9 cellular contexts compared by ENCODE assay signal in genomic region chr1:234851450-234852438, GRCh38.
DNase-seq lines count a peak whose midpoint lies in the region; ATAC-seq, FAIRE-seq and TF ChIP-seq lines count a peak whose summit lies in the region.
"Had no signal": no experiment of that assay in that cellular context is flagged by ENCODE, and none has a peak within 500 bp of the region (broad histone marks: within the 10 kb centered on the region; RNA-seq: fewer than 3 reads in every experiment).

No MANE protein-coding gene starts in this region.

- 43% methylated on average over 9 of the region's 9 CpGs for WGBS in K562 (ENCODE audit: insufficient coverage, low coverage, missing lambda C conversion rate)
- WGBS in trophoblast cell (ENCODE audit: extremely low coverage, insufficient coverage, insufficient read length) = no CpG with 5 or more reads among the region's 9 CpGs

- TF ChIP-seq CTCF in MCF 10A (IDR thresholded peaks at IDR 0.05; ENCODE audit: unreplicated experiment) (no peak), breast epithelium (IDR thresholded peaks at IDR 0.05) (no peak), K562 (IDR thresholded peaks at IDR 0.05 in 2 of 3, conservative IDR thresholded peaks at IDR 0.05 in 1 of 3; ENCODE audit: insufficient read depth in 2 of 3, low read depth in 1 of 3, low read length in 3 of 3) (peak in 1 of 3 experiments; percentile 30; a peak in 2 of 6 replicates)

- no peak overlapping the region for H2AK5ac ChIP-seq in trophoblast cell (ENCODE audit: low read length)

- H3K4me1 ChIP-seq in breast epithelium (no peaks in the 10 kb centered on the region), Karpas-422 (ENCODE audit: low read length) (peaks cover 17% of the 10 kb centered on the region), K562 (replicated peaks in 1 of 2; ENCODE audit: control insufficient read depth in 2 of 2, insufficient read depth in 2 of 2, low read length in 2 of 2) (peaks cover 12 to 39% of the 10 kb centered on the region in 2 experiments; a peak in 4 of 5 replicates), trophoblast cell (ENCODE audit: control insufficient read depth in 1 of 2, insufficient read depth in 2 of 2, low read length in 2 of 2) (peaks cover 6 to 8% of the 10 kb centered on the region in 2 experiments)

- H3K27me3 ChIP-seq in breast epithelium = no peaks in the 10 kb centered on the region
- no peaks in the 10 kb centered on the region for H3K27me3 ChIP-seq in Karpas-422 (ENCODE audit: low read length)
- no peaks in the 10 kb centered on the region for H3K27me3 ChIP-seq in K562 (ENCODE audit: control insufficient read depth in 2 of 2, insufficient read depth in 2 of 2, low read length in 2 of 2)
- H3K27me3 ChIP-seq in trophoblast cell (ENCODE audit: insufficient read depth, low read length) = no peaks in the 10 kb centered on the region

- H3K27ac ChIP-seq in breast epithelium (no peak overlapping the region), Karpas-422 (ENCODE audit: low read length) (0 out of 2 replicates have a peak overlapping the region, but pooled peaks have one; percentile 14), K562 (ENCODE audit: extremely low read depth, low read depth, low read length) (peak overlapping the region; percentile 1; the same call in 1 of the 3 replicates), trophoblast cell (ENCODE audit: low read depth, low read length) (no peak overlapping the region)
- H3K27ac ChIP-seq: VCaP had no signal

- H4K12ac ChIP-seq in trophoblast cell (ENCODE audit: low read depth, low read length) = no peak overlapping the region

- H3K4me2 ChIP-seq in Karpas-422 (ENCODE audit: low read depth, low read length, poor library complexity, severe bottlenecking) (peak overlapping the region; percentile 6), K562 (ENCODE audit: insufficient read depth, low read length) (peak overlapping the region; percentile 22; the same call in 1 of the 2 replicates), trophoblast cell (ENCODE audit: low read length) (no peak overlapping the region)

- no peak overlapping the region for H3K23ac ChIP-seq in trophoblast cell (ENCODE audit: low read length)

- intact Hi-C loops in MCF 10A (cut with micrococcal nuclease) (no loop called here), breast epithelium (cut with DNase I; ENCODE audit: low total_unique reads) (no loop called here), K562 (cut with micrococcal nuclease) (no loop called here)

- no peak overlapping the region for H3K27ac Mint-ChIP-seq in MCF 10A (ENCODE audit: low read depth, unreplicated experiment)

- H4K91ac ChIP-seq in trophoblast cell (ENCODE audit: low read depth, low read length) = no peak overlapping the region

- peak; percentile 45 for DNase-seq in MCF 10A (ENCODE audit: unreplicated experiment)
- DNase-seq in breast epithelium (ENCODE audit: low spot score in 2 of 2) = no peak
- peak; percentile 58 for DNase-seq in Karpas-422
- peak in 1 of 4 experiments; percentile 71 for DNase-seq in K562 (ENCODE audit: extremely low read depth in 1 of 4, low spot score in 3 of 4)
- peak in 1 of 2 donors; percentile 28 for DNase-seq in trophoblast cell
- DNase-seq in GM19240 (ENCODE audit: insufficient read length, low spot score) = no peak
- no peak for DNase-seq in NCI-H2029 (lab: John Stamatoyannopoulos, UW)

- CTCF ChIA-PET in MCF 10A (lab: Yijun Ruan, JAX) (interaction anchor here (0.6 kb wide), 1 partner anchor 526 kb away, joined by 3 read pairs; no protein-coding TSS in a partner anchor), K562 (lab: Yijun Ruan, JAX; ENCODE audit: low intra/inter-chr PET ratio) (no interaction called here)

- BruUV-seq in MCF 10A (replicated peaks; lab: Mats Ljungman, UMichigan) = no TSS peak
- no TSS peak for BruUV-seq in K562 (replicated peaks; lab: Mats Ljungman, UMichigan)

- H2BK5ac ChIP-seq in trophoblast cell (ENCODE audit: low read depth, low read length, poor library complexity) = no peak overlapping the region

- H2AFZ ChIP-seq in Karpas-422 (ENCODE audit: low read length) (no peak overlapping the region), K562 (ENCODE audit: low read depth, low read length) (peak overlapping the region; percentile 10; the same call in 1 of the 2 replicates), trophoblast cell (ENCODE audit: insufficient read depth, low read length, poor library complexity) (no peak overlapping the region)

- peak; percentile 65 for TF ChIP-seq EP300 in K562 (IDR thresholded peaks at IDR 0.05; ENCODE audit: low read length)

- no peaks in the 10 kb centered on the region for H3K9me2 ChIP-seq in Karpas-422 (replicated peaks; ENCODE audit: insufficient read depth, low read length)

- H3K36me3 ChIP-seq in breast epithelium = no peaks in the 10 kb centered on the region
- no peaks in the 10 kb centered on the region for H3K36me3 ChIP-seq in Karpas-422 (ENCODE audit: insufficient read depth, low read length)
- no peaks in the 10 kb centered on the region for H3K36me3 ChIP-seq in K562 (ENCODE audit: control insufficient read depth, insufficient read depth, low read length)
- no peaks in the 10 kb centered on the region for H3K36me3 ChIP-seq in trophoblast cell (ENCODE audit: control insufficient read depth in 1 of 2, insufficient read depth in 2 of 2, low read length in 2 of 2)

- H3K9ac ChIP-seq in Karpas-422 (ENCODE audit: low read length) (0 out of 2 replicates have a peak overlapping the region, but pooled peaks have one; percentile 16), K562 (ENCODE audit: insufficient read depth in 1 of 2, low read depth in 2 of 2, low read length in 2 of 2) (peak overlapping the region in 1 of 2 experiments; percentile 6; a peak in 1 of 4 replicates), trophoblast cell (ENCODE audit: low read length) (no peak overlapping the region)

- peaks cover 1% of the 10 kb centered on the region for H3K79me1 ChIP-seq in trophoblast cell (ENCODE audit: low read length)

- H3K18ac ChIP-seq in trophoblast cell (ENCODE audit: low read length) = no peak overlapping the region

- POLR2A ChIA-PET in MCF 10A (lab: Yijun Ruan, JAX) = interaction anchor here (1.0 kb wide), 1 partner anchor 16 kb away, joined by 3 read pairs; no protein-coding TSS in a partner anchor
- POLR2A ChIA-PET in K562 (lab: Yijun Ruan, JAX) = interaction anchor here (0.9 to 2.7 kb wide), 5 partner anchors 9 to 247 kb away, joined by 3 to 6 read pairs (median 5); no protein-coding TSS in a partner anchor

- ATAC-seq in K562 (peak; percentile 74), HG03457 (IDR thresholded peaks at IDR 0.05; ENCODE audit: unreplicated experiment) (no peak)

- no peaks in the 10 kb centered on the region for H3K9me1 ChIP-seq in K562 (ENCODE audit: control insufficient read depth, insufficient read depth, low read length)

- in situ Hi-C loops in K562 (cut with MboI) = no loop called here

- no peaks in the 10 kb centered on the region for H3K36me3 Mint-ChIP-seq in MCF 10A (ENCODE audit: insufficient read depth, unreplicated experiment)

- H3K4me3 Mint-ChIP-seq in MCF 10A (ENCODE audit: unreplicated experiment) = no peak overlapping the region

- peak; percentile 51 to 53 for TF ChIP-seq RAD21 in K562 (CRISPR knock-in tag; conservative IDR thresholded peaks at IDR 0.05 in 1 of 2, IDR thresholded peaks at IDR 0.05 in 1 of 2)

- no peak overlapping the region for H3K4ac ChIP-seq in trophoblast cell (ENCODE audit: low read depth, low read length)

- no peaks in the 10 kb centered on the region for H3K27me3 Mint-ChIP-seq in MCF 10A (ENCODE audit: insufficient read depth, unreplicated experiment)

- TF ChIP-seq POLR2A in breast epithelium (IDR thresholded peaks at IDR 0.05) (no peak), K562 (conservative IDR thresholded peaks at IDR 0.05) (no peak)

- no peaks in the 10 kb centered on the region for H4K20me1 ChIP-seq in Karpas-422 (ENCODE audit: insufficient read depth, low read depth, low read length)
- H4K20me1 ChIP-seq in K562 (replicated peaks; ENCODE audit: control insufficient read depth, insufficient read depth, low read length) = no peaks in the 10 kb centered on the region

- H3K4me3 ChIP-seq in breast epithelium = no peak overlapping the region
- H3K4me3 ChIP-seq in Karpas-422 (ENCODE audit: low read length) = 0 out of 2 replicates have a peak overlapping the region, but pooled peaks have one; percentile 12
- H3K4me3 ChIP-seq in K562 = no peak overlapping the region
- H3K4me3 ChIP-seq in trophoblast cell (ENCODE audit: low read depth, low read length) = no peak overlapping the region

- H3K9me3 ChIP-seq in breast epithelium (no peaks in the 10 kb centered on the region), Karpas-422 (ENCODE audit: low read length) (no peaks in the 10 kb centered on the region), K562 (replicated peaks; ENCODE audit: control insufficient read depth, insufficient read depth, low read depth, low read length) (no peaks in the 10 kb centered on the region), trophoblast cell (ENCODE audit: insufficient read depth, low read depth, low read length) (no peaks in the 10 kb centered on the region)

- peak overlapping the region; percentile 22 for H3K14ac ChIP-seq in trophoblast cell (ENCODE audit: low read length)

- H2BK12ac ChIP-seq in trophoblast cell (ENCODE audit: low read length) = no peak overlapping the region

- H4K8ac ChIP-seq in trophoblast cell (ENCODE audit: low read depth, low read length) = no peak overlapping the region

- peaks cover 19% of the 10 kb centered on the region for H3K4me1 Mint-ChIP-seq in MCF 10A (ENCODE audit: insufficient read depth, unreplicated experiment)

- peak; percentile 65 for FAIRE-seq in K562 (lab: Jason Lieb, UNC)

- H3K79me2 ChIP-seq in Karpas-422 (ENCODE audit: low read length) = no peaks in the 10 kb centered on the region
- no peaks in the 10 kb centered on the region for H3K79me2 ChIP-seq in K562 (ENCODE audit: control insufficient read depth, insufficient read depth, low read length)
- H3K79me2 ChIP-seq in trophoblast cell (ENCODE audit: control insufficient read depth, insufficient read depth, low read length, poor library complexity) = no peaks in the 10 kb centered on the region

- H2BK120ac ChIP-seq in trophoblast cell (ENCODE audit: insufficient read depth, low read length, poor library complexity) = no peak overlapping the region

- H3K9me3 Mint-ChIP-seq in MCF 10A (ENCODE audit: unreplicated experiment) = no peaks in the 10 kb centered on the region

TF ChIP-seq in K562, 482 proteins besides CTCF, POLR2A, EP300 and RAD21 (continues in another document):
- TF ChIP-seq ZNF76 (CRISPR knock-in tag; IDR thresholded peaks at IDR 0.05; ENCODE audit: borderline replicate concordance) = 0 out of 2 replicates have a peak, but pooled peaks have one; percentile 10
- no peak for TF ChIP-seq SMAD1 (IDR thresholded peaks at IDR 0.05; ENCODE audit: low read depth, low read length, partially characterized antibody)
- TF ChIP-seq ZBTB17 (CRISPR knock-in tag; IDR thresholded peaks at IDR 0.05) = 0 out of 2 replicates have a peak, but pooled peaks have one; percentile 17
- TF ChIP-seq IFI16 (CRISPR knock-in tag; IDR thresholded peaks at IDR 0.05) = no peak
- no peak for TF ChIP-seq KLF10 (CRISPR knock-in tag; IDR thresholded peaks at IDR 0.05)
- TF ChIP-seq RHOXF2B (CRISPR knock-in tag; conservative IDR thresholded peaks at IDR 0.05) = peak; percentile 59; the same call in 1 of the 2 replicates
- no peak for TF ChIP-seq NELFE (IDR thresholded peaks at IDR 0.05; ENCODE audit: insufficient read depth, insufficient read length)
- no peak for TF ChIP-seq TAF1 (IDR thresholded peaks at IDR 0.05; ENCODE audit: control insufficient read depth, extremely low read depth, insufficient read depth, low read length, severe bottlenecking)

Comparison
In these comparisons a context has a peak if more than half of its experiments do, and no peak if none do; other contexts are left out.
1. DNase-seq: peak in MCF 10A (single experiment) and Karpas-422 (single experiment); none in breast epithelium (0 of 2), GM19240 (single experiment) and NCI-H2029 (single experiment).
2. H3K27ac ChIP-seq: peak in Karpas-422 (single experiment) and K562 (single experiment); none in breast epithelium (0 of 2) and trophoblast cell (single experiment).